8 cellular contexts compared by ENCODE assay signal in the genomic region with DNA sequence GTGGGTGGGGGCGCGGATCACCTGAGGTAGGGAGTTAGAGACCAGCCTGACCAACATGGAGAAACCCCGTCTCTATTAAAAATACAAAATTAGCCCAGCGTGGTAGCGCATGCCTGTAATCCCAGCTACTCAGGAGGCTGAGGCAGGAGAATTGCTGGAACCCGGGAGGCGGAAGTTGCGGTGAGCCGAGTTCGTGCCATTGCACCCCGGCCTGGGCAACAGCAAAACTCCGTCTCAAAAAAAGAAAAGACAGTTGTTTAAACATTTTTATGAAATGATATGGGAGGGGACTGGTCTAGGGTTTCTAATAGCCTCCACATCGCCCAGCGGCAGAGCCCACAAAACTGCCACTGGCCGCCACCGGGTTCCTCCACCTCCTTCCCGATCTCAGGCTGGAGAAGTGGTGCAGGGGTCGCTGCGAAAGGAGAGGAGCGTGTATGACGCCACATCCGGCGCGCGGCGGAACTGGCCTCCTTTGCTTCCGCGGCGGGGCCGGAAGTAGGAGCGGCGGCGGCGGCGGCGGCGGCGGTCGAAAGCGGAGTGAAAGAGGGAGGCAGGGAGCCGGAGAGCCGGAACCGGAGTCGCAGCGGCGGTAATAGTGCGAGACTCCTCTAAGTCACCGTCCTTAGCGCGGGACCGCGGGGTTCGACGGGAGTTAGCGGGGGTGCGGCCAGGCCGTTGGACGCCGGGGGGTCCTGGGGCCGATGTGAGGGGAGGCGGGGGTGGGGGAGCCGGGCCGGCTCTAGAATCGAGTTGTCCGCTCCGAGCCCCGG.
DNase-seq lines count a peak whose midpoint lies in the region; FAIRE-seq and TF ChIP-seq lines count a peak whose summit lies in the region.

TSS of gene PPP4C (plus strand) at position 492 of the 773 bp plus-strand sequence. CDS start 384 bp downstream, outside the sequence.

- DNase-seq in AG09309 (ENCODE audit: low read depth) = no peak
- peak; percentile 98 for DNase-seq in GM19239 (ENCODE audit: insufficient read length, low spot score)
- DNase-seq in HK-2 (ENCODE audit: unreplicated experiment) = peak; percentile 82
- DNase-seq in NK-92 treated with Interleukin-12 subunit alpha and Interleukin-12 subunit beta, amount 100 ng/mL, for 24 hours (lab: John Stamatoyannopoulos, UW) = peak; percentile 80
- DNase-seq in activated CD8-positive, alpha-beta memory T cell treated with anti-CD3 and anti-CD28 coated beads for 24 hours = peak; percentile 94
- peak; percentile 80 for DNase-seq in effector CD8-positive, alpha-beta T cell (lab: John Stamatoyannopoulos, UW)
- peak; percentile 85 for DNase-seq in medulla oblongata (ENCODE audit: extremely low spot score)
- DNase-seq in stimulated activated CD4-positive, alpha-beta T cell treated with anti-CD3 and anti-CD28 coated beads, TNF-alpha, amount 100 ng/mL, for 48 hours (ENCODE audit: low read depth in 3 of 3) = peak; percentile 71 to 90 (median 86)

- peak; percentile 33 for FAIRE-seq in GM19239 (lab: Jason Lieb, UNC)

- H3K4me3 ChIP-seq in AG09309 (ENCODE audit: control insufficient read depth, low read depth, low read length) = peak within 1 kb of the TSS; percentile 95

- TF ChIP-seq CTCF in AG09309 (IDR thresholded peaks at IDR 0.05; ENCODE audit: control insufficient read depth, insufficient read depth, low read depth, low read length, missing control alignments) = no peak
